ENCODE assay signal across 27 cellular contexts in genomic region chr2:14572588-14573089, GRCh38. TPM values are rescaled to one million over a fixed set of nuclear protein-coding genes. Genes with fewer than 3 reads are reported as not detected.
A peak's percentile ranks its signal among the peaks of the same experiment; 100 is the strongest.
DNase-seq lines count a peak whose midpoint lies in the region; ATAC-seq, FAIRE-seq and TF ChIP-seq lines count a peak whose summit lies in the region.
"Had no signal": no experiment of that assay in that cellular context is flagged by ENCODE, and none has a peak within 500 bp of the region (broad histone marks: within the 10 kb centered on the region; RNA-seq: fewer than 3 reads in every experiment).

No MANE protein-coding gene starts in this region.

- H3K36me3 Mint-ChIP-seq in osteocyte (ENCODE audit: unreplicated experiment) = no peaks in the 10 kb centered on the region
- H3K36me3 Mint-ChIP-seq: CD4-positive, CD25-positive, alpha-beta regulatory T cell had no signal

- H3K4me3 Mint-ChIP-seq in osteocyte (ENCODE audit: unreplicated experiment) = no peak overlapping the region

- TF ChIP-seq CTCF in osteocyte (IDR thresholded peaks at IDR 0.05) (no peak), omental fat pad (IDR thresholded peaks at IDR 0.05) (no peak)

- H3K4me1 Mint-ChIP-seq in osteocyte (ENCODE audit: unreplicated experiment) = no peaks in the 10 kb centered on the region
- H3K4me1 Mint-ChIP-seq: CD4-positive, CD25-positive, alpha-beta regulatory T cell had no signal

- peak; percentile 8 for DNase-seq in NCI-H748 (lab: John Stamatoyannopoulos, UW; ENCODE audit: unreplicated experiment)
- no peak for DNase-seq in NCI-H748 treated with DMSO at 0.1 percent for 48 hours (lab: John Stamatoyannopoulos, UW)
- peak; percentile 12 for DNase-seq in NCI-H146 (lab: John Stamatoyannopoulos, UW)
- DNase-seq in osteocyte (ENCODE audit: extremely low spot score, unreplicated experiment) = no peak
- DNase-seq in omental fat pad (ENCODE audit: low spot score) = no peak
- no peak for DNase-seq in kidney tubule cell (ENCODE audit: low spot score)
- DNase-seq: CD4-positive, CD25-positive, alpha-beta regulatory T cell; DMS153; GM23248; H7; KBM-7; MM.1S; NCI-H187; NCI-H2081 treated with DMSO at 0.1 percent for 48 hours; NCI-H2171; NCI-H226; NCI-H524 treated with DMSO at 0.1 percent for 48 hours; Peyer's patch; SK-N-SH; SW 1271 had no signal

- FAIRE-seq in endometrium (lab: Jason Lieb, UNC) = peak; percentile 99
- FAIRE-seq: GM18507, HTR-8/SVneo had no signal

- no peak for ATAC-seq in omental fat pad (ENCODE audit: low FRiP score)

- no peak overlapping the region for H3K27ac Mint-ChIP-seq in osteocyte (ENCODE audit: unreplicated experiment)
- H3K27ac Mint-ChIP-seq: CD4-positive, CD25-positive, alpha-beta regulatory T cell had no signal

- peaks cover 16% of the 10 kb centered on the region for H3K9me3 Mint-ChIP-seq in osteocyte (ENCODE audit: unreplicated experiment)

- H3K27me3 Mint-ChIP-seq in osteocyte (ENCODE audit: unreplicated experiment) = no peaks in the 10 kb centered on the region
- H3K27me3 Mint-ChIP-seq: CD4-positive, CD25-positive, alpha-beta regulatory T cell had no signal

RNA-seq across cellular contexts. Expression of gene LRATD1, which starts 59.9 kb away (rescaled TPM):
- total RNA-seq in osteocyte (not detected in 2 replicates), omental fat pad (1 to 10 TPM in 2 of 4 donors, under 1 TPM in 2; 0.48 to 4.4 (median 1.1) TPM)
- total RNA-seq: A172; CD4-positive, CD25-positive, alpha-beta regulatory T cell; Daoy; G401; OCI-LY7 had no signal

Comparison
In these comparisons a context has a peak if more than half of its experiments do, and no peak if none do; other contexts are left out.
1. DNase-seq: peak in NCI-H748 (single experiment) and NCI-H146 (single experiment); none in NCI-H748 treated with DMSO at 0.1 percent for 48 hours (single experiment), osteocyte (single experiment), omental fat pad (single experiment) and kidney tubule cell (single experiment).